In genomic region chr12:126218697-126219096, GRCh38 we compare ENCODE assay signal across 32 cellular contexts.
"Had no signal": no experiment of that assay in that cellular context is flagged by ENCODE, and none has a peak within 500 bp of the region (broad histone marks: within the 10 kb centered on the region; RNA-seq: fewer than 3 reads in every experiment).

No MANE protein-coding gene starts in this region.

- H3K4me1 ChIP-seq: adrenal gland, breast epithelium had no signal

- H3K27me3 ChIP-seq: adrenal gland, body of pancreas, brain microvascular endothelial cell, breast epithelium had no signal

- H3K4me1 Mint-ChIP-seq: activated B cell treated with CpG ODN at 0.5 μM for 24 hours; activated CD4-positive, alpha-beta T cell treated with anti-CD3 and anti-CD28 coated beads, Interleukin-2, amount 10 ng/mL, durations not matched to agents 24 days and 14 days; activated CD8-positive, alpha-beta memory T cell treated with anti-CD3 and anti-CD28 coated beads, Interleukin-2, amount 10 ng/mL, durations not matched to agents 7 days and 5 days; activated naive CD8-positive, alpha-beta T cell treated with anti-CD3 and anti-CD28 coated beads for 36 hours had no signal

- DNase-seq: activated B cell treated with CpG ODN at 0.5 μM for 24 hours; activated CD4-positive, alpha-beta memory T cell treated with anti-CD3 and anti-CD28 coated beads for 36 hours; activated CD4-positive, alpha-beta T cell treated with anti-CD3 and anti-CD28 coated beads for 4 hours; activated CD4-positive, alpha-beta T cell treated with anti-CD3 and anti-CD28 coated beads, Interleukin-2, amount 10 ng/mL, durations not matched to agents 24 days and 14 days; activated CD4-positive, alpha-beta T cell treated with anti-CD3 and anti-CD28 coated beads, Interleukin-2, amount 50 U/mL, for 1 hour; activated CD4-positive, alpha-beta T cell treated with anti-CD3 and anti-CD28 coated beads, Interleukin-2, amount 50 U/mL, for 4 hours; activated CD4-positive, CD25-positive, alpha-beta regulatory T cell treated with anti-CD3 and anti-CD28 coated beads, Interleukin-2, amount 50 U/mL, for 72 hours; activated CD8-positive, alpha-beta memory T cell treated with anti-CD3 and anti-CD28 coated beads, Interleukin-2, amount 10 ng/mL, durations not matched to agents 7 days and 5 days; activated CD8-positive, alpha-beta memory T cell treated with anti-CD3 and anti-CD28 coated beads, Interleukin-2, amount 50 U/mL, for 48 hours; activated CD8-positive, alpha-beta T cell treated with anti-CD3 and anti-CD28 coated beads for 36 hours; activated effector memory CD4-positive, alpha-beta T cell treated with Interleukin-2 at 50 U/mL for 16 hours; activated gamma-delta T cell; activated naive CD4-positive, alpha-beta T cell treated with anti-CD3 and anti-CD28 coated beads for 36 hours; activated naive CD4-positive, alpha-beta T cell treated with anti-CD3 and anti-CD28 coated beads, Interleukin-2, amount 50 U/mL, for 16 hours; activated naive CD8-positive, alpha-beta T cell treated with anti-CD3 and anti-CD28 coated beads for 36 hours; activated T-cell treated with anti-CD3 and anti-CD28 coated beads, Interleukin-2, amount 50 U/mL, for 24 hours; activated T-cell treated with anti-CD3 and anti-CD28 coated beads, Interleukin-2, amount 50 U/mL, for 48 hours; adrenal gland; amniotic stem cell; aorta; brain microvascular endothelial cell; central memory CD4-positive, alpha-beta T cell; T-helper 1 cell; T-helper 2 cell; T-helper 9 cell had no signal

- ATAC-seq: activated CD8-positive, alpha-beta memory T cell treated with anti-CD3 and anti-CD28 coated beads, Interleukin-2, amount 10 ng/mL, durations not matched to agents 7 days and 5 days; activated CD8-positive, alpha-beta T cell treated with anti-CD3 and anti-CD28 coated beads for 36 hours; activated naive CD4-positive, alpha-beta T cell treated with anti-CD3 and anti-CD28 coated beads, Interleukin-2, amount 50 U/mL, for 72 hours; body of pancreas had no signal

- H3K4me3 ChIP-seq: adrenal gland, body of pancreas, breast epithelium had no signal

- H3K27ac ChIP-seq: adrenal gland, body of pancreas, brain microvascular endothelial cell, breast epithelium, VCaP had no signal

- H3K9me3 ChIP-seq: adrenal gland, body of pancreas had no signal

- H3K27ac Mint-ChIP-seq: activated B cell treated with CpG ODN at 0.5 μM for 24 hours; activated CD4-positive, alpha-beta memory T cell treated with anti-CD3 and anti-CD28 coated beads for 36 hours; activated CD4-positive, alpha-beta T cell treated with anti-CD3 and anti-CD28 coated beads, Interleukin-2, amount 10 ng/mL, durations not matched to agents 24 days and 14 days; activated CD8-positive, alpha-beta memory T cell treated with anti-CD3 and anti-CD28 coated beads, Interleukin-2, amount 10 ng/mL, durations not matched to agents 7 days and 5 days; activated CD8-positive, alpha-beta T cell treated with anti-CD3 and anti-CD28 coated beads for 36 hours; activated naive CD4-positive, alpha-beta T cell treated with anti-CD3 and anti-CD28 coated beads for 36 hours; activated naive CD4-positive, alpha-beta T cell treated with anti-CD3 and anti-CD28 coated beads, Interleukin-2, amount 50 U/mL, for 72 hours; activated naive CD8-positive, alpha-beta T cell treated with anti-CD3 and anti-CD28 coated beads for 36 hours; activated T-cell treated with anti-CD3 and anti-CD28 coated beads, Interleukin-2, amount 50 U/mL, for 24 hours; activated T-helper 2 cell treated with anti-CD3 and anti-CD28 coated beads, Interferon-gamma antibody, Interleukin-2, Interleukin-4, amounts not matched to agents 10 μg/mL and 5 μg/mL and 100 μg/mL, durations not matched to agents 14 hours and 24 hours and 36 hours; T-helper 1 cell treated with Interleukin-12 subunit alpha and Interleukin-12 subunit beta and Interleukin-4 antibody, amounts not matched to agents 30 μg/mL and 1 μg/mL, for 36 hours; T-helper 2 cell treated with Interferon-gamma antibody and Interleukin-4, amounts not matched to agents 5 μg/mL and 100 μg/mL, for 36 hours had no signal

- H3K27me3 Mint-ChIP-seq: activated B cell treated with CpG ODN at 0.5 μM for 24 hours; activated CD4-positive, alpha-beta T cell treated with anti-CD3 and anti-CD28 coated beads, Interleukin-2, amount 10 ng/mL, durations not matched to agents 24 days and 14 days; activated CD8-positive, alpha-beta memory T cell treated with anti-CD3 and anti-CD28 coated beads, Interleukin-2, amount 10 ng/mL, durations not matched to agents 7 days and 5 days; activated CD8-positive, alpha-beta T cell treated with anti-CD3 and anti-CD28 coated beads for 36 hours; activated naive CD8-positive, alpha-beta T cell treated with anti-CD3 and anti-CD28 coated beads for 36 hours; activated T-cell treated with anti-CD3 and anti-CD28 coated beads, Interleukin-2, amount 50 U/mL, for 24 hours had no signal

- H3K4me3 Mint-ChIP-seq: activated B cell treated with CpG ODN at 0.5 μM for 24 hours; activated CD4-positive, alpha-beta memory T cell treated with anti-CD3 and anti-CD28 coated beads for 36 hours; activated CD4-positive, alpha-beta T cell treated with anti-CD3 and anti-CD28 coated beads, Interleukin-2, amount 10 ng/mL, durations not matched to agents 24 days and 14 days; activated CD8-positive, alpha-beta memory T cell treated with anti-CD3 and anti-CD28 coated beads, Interleukin-2, amount 10 ng/mL, durations not matched to agents 7 days and 5 days; activated CD8-positive, alpha-beta T cell treated with anti-CD3 and anti-CD28 coated beads for 36 hours; activated naive CD4-positive, alpha-beta T cell treated with anti-CD3 and anti-CD28 coated beads for 36 hours; activated naive CD8-positive, alpha-beta T cell treated with anti-CD3 and anti-CD28 coated beads for 36 hours; activated T-cell treated with anti-CD3 and anti-CD28 coated beads, Interleukin-2, amount 50 U/mL, for 24 hours; T-helper 1 cell treated with Interleukin-12 subunit alpha and Interleukin-12 subunit beta and Interleukin-4 antibody, amounts not matched to agents 30 μg/mL and 1 μg/mL, for 36 hours; T-helper 2 cell treated with Interferon-gamma antibody and Interleukin-4, amounts not matched to agents 5 μg/mL and 100 μg/mL, for 36 hours had no signal

- H3K36me3 ChIP-seq: adrenal gland, brain microvascular endothelial cell, breast epithelium had no signal

- H3K9me3 Mint-ChIP-seq: activated CD4-positive, alpha-beta memory T cell treated with anti-CD3 and anti-CD28 coated beads for 36 hours; activated CD4-positive, alpha-beta T cell treated with anti-CD3 and anti-CD28 coated beads, Interleukin-2, amount 10 ng/mL, durations not matched to agents 24 days and 14 days; activated CD8-positive, alpha-beta T cell treated with anti-CD3 and anti-CD28 coated beads for 36 hours; activated naive CD4-positive, alpha-beta T cell treated with anti-CD3 and anti-CD28 coated beads for 36 hours; activated naive CD4-positive, alpha-beta T cell treated with anti-CD3 and anti-CD28 coated beads, Interleukin-2, amount 50 U/mL, for 72 hours; activated T-cell treated with anti-CD3 and anti-CD28 coated beads, Interleukin-2, amount 50 U/mL, for 24 hours; activated T-helper 2 cell treated with anti-CD3 and anti-CD28 coated beads, Interferon-gamma antibody, Interleukin-2, Interleukin-4, amounts not matched to agents 10 μg/mL and 5 μg/mL and 100 μg/mL, durations not matched to agents 14 hours and 24 hours and 36 hours; T-helper 1 cell treated with Interleukin-12 subunit alpha and Interleukin-12 subunit beta and Interleukin-4 antibody, amounts not matched to agents 30 μg/mL and 1 μg/mL, for 36 hours; T-helper 2 cell treated with Interferon-gamma antibody and Interleukin-4, amounts not matched to agents 5 μg/mL and 100 μg/mL, for 36 hours had no signal

- H3K36me3 Mint-ChIP-seq: activated CD4-positive, alpha-beta memory T cell treated with anti-CD3 and anti-CD28 coated beads for 36 hours; activated CD8-positive, alpha-beta memory T cell treated with anti-CD3 and anti-CD28 coated beads, Interleukin-2, amount 10 ng/mL, durations not matched to agents 7 days and 5 days; activated naive CD4-positive, alpha-beta T cell treated with anti-CD3 and anti-CD28 coated beads, Interleukin-2, amount 50 U/mL, for 72 hours; activated naive CD8-positive, alpha-beta T cell treated with anti-CD3 and anti-CD28 coated beads for 36 hours had no signal
